In the genomic region with DNA sequence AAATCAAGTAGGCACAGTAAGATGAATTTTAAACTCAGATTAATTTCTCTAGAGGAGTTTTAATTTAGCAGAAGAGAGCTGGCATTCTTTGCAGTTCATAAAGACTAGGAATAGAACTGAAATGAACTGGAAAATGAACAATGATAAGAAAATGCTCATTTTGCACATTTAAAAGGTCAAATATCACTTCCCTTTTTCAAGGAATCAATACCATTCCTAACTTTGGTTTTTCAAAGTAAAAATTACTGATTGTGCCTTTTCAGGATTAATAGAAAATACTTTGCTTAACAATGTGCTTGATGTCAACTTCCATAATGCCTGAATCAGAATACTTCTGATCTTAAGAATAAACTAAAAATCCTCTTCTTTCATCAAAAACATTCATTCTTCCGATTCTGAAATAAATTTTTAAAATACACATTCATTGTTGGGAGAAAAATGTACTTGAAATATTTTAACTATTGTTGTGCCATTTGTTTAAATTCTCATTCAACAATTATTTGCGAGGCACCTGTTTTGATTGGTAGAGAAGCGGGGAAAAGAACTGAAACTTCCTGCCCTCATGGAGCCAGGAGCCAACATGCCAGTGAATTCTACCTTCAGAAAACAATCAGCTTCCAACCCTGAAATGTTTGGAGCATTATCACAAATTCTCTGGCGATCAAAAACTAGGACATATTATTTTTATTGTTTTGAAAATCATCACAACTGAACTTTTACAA, we compare ENCODE assay signal across 1 cellular context.
TF ChIP-seq lines count a peak whose summit lies in the region.

No MANE protein-coding gene starts in this region.

TF ChIP-seq in H1, 55 proteins besides CTCF, POLR2A, EP300 and RAD21 (continued from another document):
- TF ChIP-seq GABPA (IDR thresholded peaks at IDR 0.05; ENCODE audit: borderline replicate concordance, insufficient read depth, low read length) = no peak
- TF ChIP-seq PHF8 (conservative IDR thresholded peaks at IDR 0.05; ENCODE audit: low read depth, low read length) = no peak
- TF ChIP-seq, protein P1, sequence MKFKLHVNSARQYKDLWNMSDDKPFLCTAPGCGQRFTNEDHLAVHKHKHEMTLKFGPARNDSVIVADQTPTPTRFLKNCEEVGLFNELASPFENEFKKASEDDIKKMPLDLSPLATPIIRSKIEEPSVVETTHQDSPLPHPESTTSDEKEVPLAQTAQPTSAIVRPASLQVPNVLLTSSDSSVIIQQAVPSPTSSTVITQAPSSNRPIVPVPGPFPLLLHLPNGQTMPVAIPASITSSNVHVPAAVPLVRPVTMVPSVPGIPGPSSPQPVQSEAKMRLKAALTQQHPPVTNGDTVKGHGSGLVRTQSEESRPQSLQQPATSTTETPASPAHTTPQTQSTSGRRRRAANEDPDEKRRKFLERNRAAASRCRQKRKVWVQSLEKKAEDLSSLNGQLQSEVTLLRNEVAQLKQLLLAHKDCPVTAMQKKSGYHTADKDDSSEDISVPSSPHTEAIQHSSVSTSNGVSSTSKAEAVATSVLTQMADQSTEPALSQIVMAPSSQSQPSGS (IDR thresholded peaks at IDR 0.05; ENCODE audit: low read length) = no peak
- TF ChIP-seq TEAD4 (IDR thresholded peaks at IDR 0.05; ENCODE audit: low read depth, low read length) = no peak
- no peak for TF ChIP-seq HDAC2 (IDR thresholded peaks at IDR 0.05; ENCODE audit: borderline replicate concordance in 1 of 2, low read depth in 2 of 2, low read length in 2 of 2)
- no peak for TF ChIP-seq TBP (IDR thresholded peaks at IDR 0.05; ENCODE audit: low read depth, low read length)
- TF ChIP-seq SAP30 (IDR thresholded peaks at IDR 0.05; ENCODE audit: insufficient read depth, insufficient replicate concordance, low read length) = no peak
- no peak for TF ChIP-seq SUZ12 (IDR thresholded peaks at IDR 0.05; ENCODE audit: low read length)
- no peak for TF ChIP-seq BCL11A (IDR thresholded peaks at IDR 0.05; ENCODE audit: low read depth in 2 of 2, low read length in 2 of 2)
- TF ChIP-seq BACH1 (IDR thresholded peaks at IDR 0.05; ENCODE audit: low read length) = no peak
- TF ChIP-seq FOSL1 (IDR thresholded peaks at IDR 0.05; ENCODE audit: insufficient read depth, low read depth, low read length) = no peak
- no peak for TF ChIP-seq HDAC6 (IDR thresholded peaks at IDR 0.05; ENCODE audit: low read depth, low read length)
